ENCODE assay signal across 8 cellular contexts in the genomic region with DNA sequence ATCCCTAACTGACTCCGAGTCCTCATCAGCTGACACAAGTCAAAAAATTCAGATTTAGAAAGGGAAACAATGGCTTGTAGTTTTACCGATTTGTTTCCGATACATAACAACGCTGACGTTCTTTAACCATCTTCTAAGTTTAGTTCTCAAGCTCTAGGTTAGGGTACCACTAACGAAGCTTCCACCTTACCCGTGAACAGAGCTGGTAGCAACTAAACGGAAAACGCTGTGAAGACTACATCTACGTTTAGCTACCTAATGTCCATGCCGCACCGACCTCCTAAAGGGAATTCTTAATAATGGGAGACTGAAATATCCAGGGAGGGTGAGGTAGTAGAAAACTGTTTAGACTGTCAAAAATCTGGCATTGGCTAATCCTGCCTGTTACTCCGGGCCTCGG. TPM values are rescaled to one million over a fixed set of nuclear protein-coding genes. Genes with fewer than 3 reads are reported as not detected.
DNase-seq lines count a peak whose midpoint lies in the region; ATAC-seq and TF ChIP-seq lines count a peak whose summit lies in the region.

No MANE protein-coding gene starts in this region.

- H3K36me3 ChIP-seq in kidney epithelial cell (ENCODE audit: control insufficient read depth, insufficient read depth, low read length), result no peaks in the 10 kb centered on the region
- no peaks in the 10 kb centered on the region for H3K36me3 ChIP-seq in testis (ENCODE audit: low read depth, missing control alignments)

- no peaks in the 10 kb centered on the region for H3K9me3 ChIP-seq in testis

- no peak for ATAC-seq in HG02885 (IDR thresholded peaks at IDR 0.05; ENCODE audit: poor library complexity, unreplicated experiment)
- ATAC-seq in GM18519 (IDR thresholded peaks at IDR 0.05; ENCODE audit: low FRiP score, unreplicated experiment), result no peak

- H3K27me3 Mint-ChIP-seq in activated CD4-positive, alpha-beta T cell treated with anti-CD3 and anti-CD28 coated beads, Interleukin-2, amount 10 ng/mL, durations not matched to agents 7 days and 5 days, result no peaks in the 10 kb centered on the region
- H3K27me3 Mint-ChIP-seq in activated naive CD8-positive, alpha-beta T cell treated with anti-CD3 and anti-CD28 coated beads for 36 hours, result peaks cover 4% of the 10 kb centered on the region

- H3K4me3 ChIP-seq in kidney epithelial cell (ENCODE audit: low read depth, low read length) (peak overlapping the region; percentile 100), testis (peak overlapping the region; percentile 92 to 99)

- DNase-seq in activated CD4-positive, alpha-beta T cell treated with anti-CD3 and anti-CD28 coated beads, Interleukin-2, amount 10 ng/mL, durations not matched to agents 7 days and 5 days, result no peak
- DNase-seq in activated CD4-positive, alpha-beta T cell treated with anti-CD3 and anti-CD28 coated beads, Interleukin-2, amount 50 U/mL, for 1 hour, result no peak
- no peak for DNase-seq in activated naive CD8-positive, alpha-beta T cell treated with anti-CD3 and anti-CD28 coated beads for 36 hours
- DNase-seq in kidney epithelial cell (ENCODE audit: low read depth) (no peak), testis (no peak), DMS79 treated with DMSO at 0.1 percent for 48 hours (lab: John Stamatoyannopoulos, UW) (no peak)

- peaks cover 47% of the 10 kb centered on the region for H3K4me1 Mint-ChIP-seq in activated CD4-positive, alpha-beta T cell treated with anti-CD3 and anti-CD28 coated beads, Interleukin-2, amount 10 ng/mL, durations not matched to agents 7 days and 5 days
- H3K4me1 Mint-ChIP-seq in activated naive CD8-positive, alpha-beta T cell treated with anti-CD3 and anti-CD28 coated beads for 36 hours, result peaks cover 42% of the 10 kb centered on the region

- TF ChIP-seq POLR2A in testis (IDR thresholded peaks at IDR 0.05), result no peak

- H3K27me3 ChIP-seq in kidney epithelial cell (ENCODE audit: control insufficient read depth, insufficient read depth, low read length) (no peaks in the 10 kb centered on the region), testis (no peaks in the 10 kb centered on the region)

- peak overlapping the region; percentile 95 for H3K27ac Mint-ChIP-seq in activated CD4-positive, alpha-beta T cell treated with anti-CD3 and anti-CD28 coated beads, Interleukin-2, amount 10 ng/mL, durations not matched to agents 7 days and 5 days
- peak overlapping the region; percentile 100 for H3K27ac Mint-ChIP-seq in activated naive CD8-positive, alpha-beta T cell treated with anti-CD3 and anti-CD28 coated beads for 36 hours

- POLR2A ChIA-PET in activated CD4-positive, alpha-beta T cell treated with anti-CD3 and anti-CD28 coated beads, Interleukin-2, amount 10 ng/mL, durations not matched to agents 7 days and 5 days (lab: Charles Lee), result no interaction called here

- TF ChIP-seq CTCF in kidney epithelial cell (IDR thresholded peaks at IDR 0.05; ENCODE audit: insufficient read depth, low read length, poor library complexity, severe bottlenecking) (no peak), testis (IDR thresholded peaks at IDR 0.05) (no peak)

- peak overlapping the region; percentile 86 for H3K4me3 Mint-ChIP-seq in activated CD4-positive, alpha-beta T cell treated with anti-CD3 and anti-CD28 coated beads, Interleukin-2, amount 10 ng/mL, durations not matched to agents 7 days and 5 days
- peak overlapping the region; percentile 88 for H3K4me3 Mint-ChIP-seq in activated naive CD8-positive, alpha-beta T cell treated with anti-CD3 and anti-CD28 coated beads for 36 hours

- no peaks in the 10 kb centered on the region for H3K9me3 Mint-ChIP-seq in activated CD4-positive, alpha-beta T cell treated with anti-CD3 and anti-CD28 coated beads, Interleukin-2, amount 10 ng/mL, durations not matched to agents 7 days and 5 days
- no peaks in the 10 kb centered on the region for H3K9me3 Mint-ChIP-seq in activated naive CD8-positive, alpha-beta T cell treated with anti-CD3 and anti-CD28 coated beads for 36 hours

- intact Hi-C loops in testis (cut with DNase I; ENCODE audit: low total_unique reads), result no loop called here

- peaks cover 21% of the 10 kb centered on the region for H3K36me3 Mint-ChIP-seq in activated CD4-positive, alpha-beta T cell treated with anti-CD3 and anti-CD28 coated beads, Interleukin-2, amount 10 ng/mL, durations not matched to agents 7 days and 5 days (ENCODE audit: low read depth)
- peaks cover 44% of the 10 kb centered on the region for H3K36me3 Mint-ChIP-seq in activated naive CD8-positive, alpha-beta T cell treated with anti-CD3 and anti-CD28 coated beads for 36 hours

- peak overlapping the region; percentile 4 to 97 for H3K27ac ChIP-seq in testis

- H3K4me1 ChIP-seq in testis, result peaks cover 13% of the 10 kb centered on the region

- CTCF ChIA-PET in activated CD4-positive, alpha-beta T cell treated with anti-CD3 and anti-CD28 coated beads, Interleukin-2, amount 10 ng/mL, durations not matched to agents 7 days and 5 days (lab: Charles Lee), result interaction anchor here (0.6 to 4.8 kb wide), 6 partner anchors 8 to 109 kb away, joined by 3 to 37 read pairs (median 4); partner anchors contain the start of gene PGAP2

- 7 to 10% methylated on average over 14 of the region's 14 CpGs for WGBS in testis, 2 donors

RNA-seq across cellular contexts. Expression of gene NUP98, which starts 1.0 kb away (rescaled TPM):
- total RNA-seq in activated CD4-positive, alpha-beta T cell treated with anti-CD3 and anti-CD28 coated beads, Interleukin-2, amount 10 ng/mL, durations not matched to agents 7 days and 5 days, result 100 to 1,000 TPM in 1 of 2 experiments, 10 to 100 TPM in 1; 94.7 to 116 TPM
- total RNA-seq in activated naive CD8-positive, alpha-beta T cell treated with anti-CD3 and anti-CD28 coated beads for 36 hours, result 100 to 1,000 TPM in 1 of 2 experiments, 10 to 100 TPM in 1; 98.1 to 115 TPM
- 73.4 and 94.0 TPM in 2 replicates for total RNA-seq in kidney epithelial cell
- 100 to 1,000 TPM; 211 to 354 TPM for total RNA-seq in testis
- polyA plus RNA-seq in testis (ENCODE audit: insufficient read depth, low read depth, low replicate concordance), result 280 TPM

RNA-seq across cellular contexts. Expression of gene PGAP2, which starts 12.0 kb away (rescaled TPM):
- total RNA-seq in activated CD4-positive, alpha-beta T cell treated with anti-CD3 and anti-CD28 coated beads, Interleukin-2, amount 10 ng/mL, durations not matched to agents 7 days and 5 days, result 10 to 100 TPM; 30.0 to 30.9 TPM
- total RNA-seq in activated naive CD8-positive, alpha-beta T cell treated with anti-CD3 and anti-CD28 coated beads for 36 hours, result 10 to 100 TPM; 35.4 to 35.6 TPM
- 20.3 and 20.6 TPM in 2 replicates for total RNA-seq in kidney epithelial cell
- total RNA-seq in testis, result 10 to 100 TPM; 40.5 to 56.8 TPM
- 54.4 TPM for polyA plus RNA-seq in testis (ENCODE audit: insufficient read depth, low read depth, low replicate concordance)

RNA-seq across cellular contexts. Expression of gene RHOG, which starts 44.4 kb away (rescaled TPM):
- total RNA-seq in activated CD4-positive, alpha-beta T cell treated with anti-CD3 and anti-CD28 coated beads, Interleukin-2, amount 10 ng/mL, durations not matched to agents 7 days and 5 days, result 100 to 1,000 TPM; 158 to 172 TPM
- total RNA-seq in activated naive CD8-positive, alpha-beta T cell treated with anti-CD3 and anti-CD28 coated beads for 36 hours, result 100 to 1,000 TPM; 183 to 190 TPM
- total RNA-seq in kidney epithelial cell (30.3 and 46.8 TPM in 2 replicates), testis (10 to 100 TPM; 36.1 to 58.3 TPM)
- polyA plus RNA-seq in testis (ENCODE audit: insufficient read depth, low read depth, low replicate concordance), result 37.1 TPM

RNA-seq across cellular contexts. Expression of gene STIM1, which starts 59.1 kb away (rescaled TPM):
- total RNA-seq in activated CD4-positive, alpha-beta T cell treated with anti-CD3 and anti-CD28 coated beads, Interleukin-2, amount 10 ng/mL, durations not matched to agents 7 days and 5 days, result 100 to 1,000 TPM; 103 to 108 TPM
- 10 to 100 TPM; 49.4 to 55.4 TPM for total RNA-seq in activated naive CD8-positive, alpha-beta T cell treated with anti-CD3 and anti-CD28 coated beads for 36 hours
- total RNA-seq in kidney epithelial cell (25.4 and 35.3 TPM in 2 replicates), testis (10 to 100 TPM; 78.2 to 87.1 TPM)
- 95.5 TPM for polyA plus RNA-seq in testis (ENCODE audit: insufficient read depth, low read depth, low replicate concordance)
